In genomic region chr18:55511277-55511676, GRCh38 we compare ENCODE assay signal across 13 cellular contexts.
DNase-seq lines count a peak whose midpoint lies in the region; FAIRE-seq lines count a peak whose summit lies in the region.
"Had no signal": no experiment of that assay in that cellular context is flagged by ENCODE, and none has a peak within 500 bp of the region (broad histone marks: within the 10 kb centered on the region; RNA-seq: fewer than 3 reads in every experiment).

No MANE protein-coding gene starts in this region.

- no peaks in the 10 kb centered on the region for H3K27me3 ChIP-seq in GM23248 (replicated peaks; ENCODE audit: insufficient read depth)
- no peaks in the 10 kb centered on the region for H3K27me3 ChIP-seq in skeletal muscle satellite cell (ENCODE audit: control insufficient read depth, insufficient read depth, low read length)
- H3K27me3 ChIP-seq: pancreas had no signal

- no peaks in the 10 kb centered on the region for H3K36me3 ChIP-seq in GM23248 (ENCODE audit: low read depth)
- no peaks in the 10 kb centered on the region for H3K36me3 ChIP-seq in skeletal muscle satellite cell (ENCODE audit: insufficient read depth, low read length)
- H3K36me3 ChIP-seq: pancreas, WERI-Rb-1 had no signal

- no peaks in the 10 kb centered on the region for H3K9me3 ChIP-seq in GM23248 (ENCODE audit: low read depth)
- H3K9me3 ChIP-seq in skeletal muscle satellite cell (replicated peaks; ENCODE audit: low read length): no peaks in the 10 kb centered on the region
- H3K9me3 ChIP-seq: pancreas had no signal

- H3K9ac ChIP-seq in GM23248: peak overlapping the region; percentile 83
- peak overlapping the region; percentile 79 for H3K9ac ChIP-seq in skeletal muscle satellite cell (ENCODE audit: low read depth, low read length)

- peak overlapping the region; percentile 77 for H2AFZ ChIP-seq in GM23248

- H3K4me2 ChIP-seq in GM23248 (ENCODE audit: unreplicated experiment): peak overlapping the region; percentile 95
- H3K4me2 ChIP-seq in skeletal muscle satellite cell (ENCODE audit: low read length): peak overlapping the region; percentile 80

- H3K4me1 ChIP-seq in GM23248 (ENCODE audit: insufficient read depth) (peaks cover 52% of the 10 kb centered on the region), skeletal muscle satellite cell (ENCODE audit: control insufficient read depth, insufficient read depth, low read length) (peaks cover 35% of the 10 kb centered on the region)

- H3K4me3 ChIP-seq in GM23248 (peak overlapping the region; percentile 65), skeletal muscle satellite cell (ENCODE audit: low read length) (peak overlapping the region; percentile 58)
- H3K4me3 ChIP-seq: pancreas had no signal

- FAIRE-seq in HTR-8/SVneo (lab: Jason Lieb, UNC): no peak
- FAIRE-seq: pancreas had no signal

- peaks cover 37% of the 10 kb centered on the region for H3F3A ChIP-seq in GM23248 (ENCODE audit: insufficient read depth)

- H4K20me1 ChIP-seq in GM23248 (ENCODE audit: insufficient read depth): no peaks in the 10 kb centered on the region

- no peak for DNase-seq in GM23248
- peak; percentile 44 for DNase-seq in OCI-M1 (lab: John Stamatoyannopoulos, UW)
- DNase-seq in fibroblast of peridontal ligament (ENCODE audit: extremely low read depth): peak; percentile 37
- no peak for DNase-seq in activated T-cell treated with anti-CD3 and anti-CD28 coated beads for 4 hours
- no peak for DNase-seq in T-helper 2 cell
- DNase-seq in HTR-8/SVneo (ENCODE audit: insufficient read length, low spot score): no peak
- no peak for DNase-seq in activated CD8-positive, alpha-beta memory T cell treated with anti-CD3 and anti-CD28 coated beads, Interleukin-2, amount 50 U/mL, for 48 hours
- DNase-seq: activated naive CD4-positive, alpha-beta T cell treated with anti-CD3 and anti-CD28 coated beads for 36 hours; C1 segment of cervical spinal cord; mesendoderm; pancreas; WERI-Rb-1 had no signal

- in situ Hi-C loops in GM23248 (cut with MboI): no loop called here

- H3K79me2 ChIP-seq in GM23248 (ENCODE audit: insufficient read depth): peaks cover 71% of the 10 kb centered on the region

- peak overlapping the region; percentile 98 for H3K27ac ChIP-seq in GM23248
- H3K27ac ChIP-seq: WERI-Rb-1 had no signal

- H3K9me2 ChIP-seq in GM23248 (ENCODE audit: insufficient read depth): no peaks in the 10 kb centered on the region

Comparison
In these comparisons a context has a peak if more than half of its experiments do, and no peak if none do; other contexts are left out.
1. DNase-seq: peak in OCI-M1 (single experiment) and fibroblast of peridontal ligament (single experiment); none in GM23248 (single experiment), activated T-cell treated with anti-CD3 and anti-CD28 coated beads for 4 hours (single experiment), T-helper 2 cell (0 of 5), HTR-8/SVneo (single experiment) and activated CD8-positive, alpha-beta memory T cell treated with anti-CD3 and anti-CD28 coated beads, Interleukin-2, amount 50 U/mL, for 48 hours (single experiment).